Comparison of ENCODE assay signal across 23 cellular contexts in genomic region chr16:77331802-77332586, GRCh38.
DNase-seq lines count a peak whose midpoint lies in the region; ATAC-seq, FAIRE-seq and TF ChIP-seq lines count a peak whose summit lies in the region.
"Had no signal": no experiment of that assay in that cellular context is flagged by ENCODE, and none has a peak within 500 bp of the region (broad histone marks: within the 10 kb centered on the region; RNA-seq: fewer than 3 reads in every experiment).

No MANE protein-coding gene starts in this region.

- POLR2A ChIA-PET in HepG2 (lab: Yijun Ruan, JAX), result no interaction called here

- DNase-seq in HepG2 (ENCODE audit: low spot score), result no peak
- no peak for DNase-seq in right lobe of liver
- DNase-seq in NB4 (ENCODE audit: low read depth), result peak; percentile 10
- DNase-seq in left lung, result no peak
- no peak for DNase-seq in GM19240 (ENCODE audit: insufficient read length, low spot score)
- DNase-seq in stimulated activated CD4-positive, alpha-beta T cell treated with anti-CD3 and anti-CD28 coated beads, Interleukin-4, amount 100 ng/mL, for 4 hours, result no peak
- DNase-seq: CD8-positive, alpha-beta memory T cell; DMS 273 treated with DMSO at 0.1 percent for 48 hours; DMS79; EL; GDM1; H7; NCI-H1105; NCI-H1436 treated with DMSO at 0.1 percent for 48 hours; NCI-H187 treated with DMSO at 0.1 percent for 48 hours; NCI-H446; NCI-H526 treated with DMSO at 0.1 percent for 48 hours; Right ventricle myocardium superior; RPMI8226 had no signal

- no peaks in the 10 kb centered on the region for H3K4me1 ChIP-seq in HepG2 (ENCODE audit: insufficient read depth, low read length)
- no peaks in the 10 kb centered on the region for H3K4me1 ChIP-seq in right lobe of liver
- no peaks in the 10 kb centered on the region for H3K4me1 ChIP-seq in left lung
- H3K4me1 ChIP-seq: SJSA1 had no signal

- no peak overlapping the region for H3K4me3 ChIP-seq in HepG2 (replicated peaks in 1 of 3; ENCODE audit: insufficient read depth in 1 of 3, low read depth in 2 of 3, low read length in 3 of 3)
- H3K4me3 ChIP-seq in right lobe of liver, result no peak overlapping the region
- H3K4me3 ChIP-seq in NB4 (ENCODE audit: low read depth, low read length), result no peak overlapping the region
- no peak overlapping the region for H3K4me3 ChIP-seq in left lung
- H3K4me3 ChIP-seq: GM12878, SJSA1 had no signal

- 14% methylated on average over 9 of the region's 9 CpGs for WGBS in HepG2 (ENCODE audit: low lambda C conversion rate)
- WGBS in right lobe of liver (ENCODE audit: insufficient coverage, low coverage, low lambda C conversion rate, missing lambda C conversion rate), result 33% methylated on average over 9 of the region's 9 CpGs

- no peak for FAIRE-seq in HepG2 (lab: Jason Lieb, UNC)
- FAIRE-seq: GM12878 had no signal

- no peak overlapping the region for H3K9ac ChIP-seq in HepG2 (ENCODE audit: insufficient read depth, low read depth, low read length)

- H3K27me3 ChIP-seq in HepG2 (ENCODE audit: control insufficient read depth in 1 of 2, insufficient read depth in 2 of 2, low read length in 2 of 2), result no peaks in the 10 kb centered on the region
- H3K27me3 ChIP-seq in right lobe of liver, result no peaks in the 10 kb centered on the region
- no peaks in the 10 kb centered on the region for H3K27me3 ChIP-seq in left lung
- H3K27me3 ChIP-seq: SJSA1 had no signal

- H3K36me3 ChIP-seq in HepG2 (replicated peaks in 1 of 2; ENCODE audit: control insufficient read depth in 1 of 2, insufficient read depth in 2 of 2, low read length in 2 of 2) (no peaks in the 10 kb centered on the region), right lobe of liver (no peaks in the 10 kb centered on the region), left lung (no peaks in the 10 kb centered on the region)
- H3K36me3 ChIP-seq: SJSA1 had no signal

- BruUV-seq in HepG2 (replicated peaks; lab: Mats Ljungman, UMichigan), result no TSS peak

- TF ChIP-seq EP300 in HepG2 (IDR thresholded peaks at IDR 0.05; ENCODE audit: low read depth in 2 of 2, low read length in 2 of 2), result no peak
- no peak for TF ChIP-seq EP300 in HepG2 (CRISPR knock-in tag; IDR thresholded peaks at IDR 0.05; ENCODE audit: borderline replicate concordance)

- no peaks in the 10 kb centered on the region for H4K20me1 ChIP-seq in HepG2 (ENCODE audit: insufficient read depth, low read length)

- CTCF ChIA-PET in HepG2 (lab: Yijun Ruan, JAX; ENCODE audit: low intra/inter-chr PET ratio, low total read pairs), result no interaction called here

- no peaks in the 10 kb centered on the region for H3K9me3 ChIP-seq in HepG2 (ENCODE audit: low read length)
- H3K9me3 ChIP-seq in right lobe of liver, result no peaks in the 10 kb centered on the region
- H3K9me3 ChIP-seq in left lung, result no peaks in the 10 kb centered on the region
- H3K9me3 ChIP-seq: SJSA1 had no signal

- TF ChIP-seq RAD21 in HepG2 (CRISPR knock-in tag; IDR thresholded peaks at IDR 0.05), result no peak

- H3K27ac ChIP-seq in HepG2 (ENCODE audit: extremely low read length, insufficient read depth, low read length) (no peak overlapping the region), right lobe of liver (no peak overlapping the region), left lung (no peak overlapping the region)
- H3K27ac ChIP-seq: C4-2B, SJSA1 had no signal

- TF ChIP-seq POLR2A in HepG2 (IDR thresholded peaks at IDR 0.05; ENCODE audit: insufficient read depth in 1 of 2, low read depth in 2 of 2, low read length in 2 of 2) (no peak), right lobe of liver (IDR thresholded peaks at IDR 0.05) (no peak), NB4 (IDR thresholded peaks at IDR 0.05; ENCODE audit: extremely low read depth, insufficient read length) (no peak)

- no peak for ATAC-seq in HepG2
- ATAC-seq in right lobe of liver, result no peak
- ATAC-seq in left lung, result peak; percentile 23
- ATAC-seq in activated CD4-positive, CD25-positive, alpha-beta regulatory T cell treated with anti-CD3 and anti-CD28 coated beads, Interleukin-2, amount 50 U/mL, for 24 hours, result no peak
- ATAC-seq: GM12878 had no signal

- H2AFZ ChIP-seq in HepG2 (ENCODE audit: low read length), result no peak overlapping the region

- intact Hi-C loops in HepG2 (cut with micrococcal nuclease; ENCODE audit: unreplicated experiment) (no loop called here), right lobe of liver (cut with DNase I) (no loop called here), left lung (cut with DNase I) (no loop called here)

- no peak for TF ChIP-seq CTCF in HepG2 (CRISPR knock-in tag; IDR thresholded peaks at IDR 0.05)
- TF ChIP-seq CTCF in right lobe of liver (IDR thresholded peaks at IDR 0.05), result no peak
- no peak for TF ChIP-seq CTCF in NB4 (IDR thresholded peaks at IDR 0.05; ENCODE audit: low read depth, low read length)
- TF ChIP-seq CTCF in left lung (IDR thresholded peaks at IDR 0.05), result no peak

- H3K4me2 ChIP-seq in HepG2 (ENCODE audit: low read depth, low read length), result no peak overlapping the region

- in situ Hi-C loops in HepG2 (cut with HindIII; ENCODE audit: extremely low pct_ligation_motif_present, low pct_unique_long_range_greater_than_20kb), result no loop called here

- H3K79me2 ChIP-seq in HepG2 (ENCODE audit: insufficient read depth, low read length), result no peaks in the 10 kb centered on the region

TF ChIP-seq in HepG2, 621 proteins besides CTCF, POLR2A, EP300 and RAD21:
- TF ChIP-seq PRPF4 (IDR thresholded peaks at IDR 0.05; ENCODE audit: low read depth, low read length, poor library complexity, severe bottlenecking) (no peak), CEBPG (CRISPR knock-in tag; IDR thresholded peaks at IDR 0.05) (peak; percentile 74), CEBPB (IDR thresholded peaks at IDR 0.05; ENCODE audit: borderline replicate concordance, low read depth, low read length) (peak; percentile 94)
